23 cellular contexts compared by ENCODE assay signal in genomic region chr15:62953496-62953895, GRCh38.
A peak's percentile ranks its signal among the peaks of the same experiment; 100 is the strongest.
DNase-seq lines count a peak whose midpoint lies in the region; ATAC-seq and TF ChIP-seq lines count a peak whose summit lies in the region.
"Had no signal": no experiment of that assay in that cellular context is flagged by ENCODE, and none has a peak within 500 bp of the region (broad histone marks: within the 10 kb centered on the region; RNA-seq: fewer than 3 reads in every experiment).

No MANE protein-coding gene starts in this region.

- peak overlapping the region; percentile 2 for H3K18ac ChIP-seq in neuronal stem cell (ENCODE audit: low read length)
- no peak overlapping the region for H3K18ac ChIP-seq in mesendoderm (ENCODE audit: low read length)

- no peak overlapping the region for H4K8ac ChIP-seq in neuronal stem cell (ENCODE audit: low read depth, low read length)
- H4K8ac ChIP-seq in mesendoderm (ENCODE audit: low read depth, low read length), result no peak overlapping the region

- H2AK5ac ChIP-seq in neuronal stem cell (ENCODE audit: low read depth, low read length), result no peak overlapping the region
- no peak overlapping the region for H2AK5ac ChIP-seq in mesendoderm (ENCODE audit: low read length)

- no peak overlapping the region for H3K4me3 ChIP-seq in coronary artery
- no peak overlapping the region for H3K4me3 ChIP-seq in neuronal stem cell (ENCODE audit: low read length in 2 of 2)
- H3K4me3 ChIP-seq in mesendoderm (ENCODE audit: low read length), result no peak overlapping the region
- H3K4me3 ChIP-seq: BLaER1, GM12878 had no signal

- H3K27me3 Mint-ChIP-seq in effector memory CD8-positive, alpha-beta T cell, result peaks cover 47 to 66% of the 10 kb centered on the region in 2 donors

- no peak overlapping the region for H3K4me3 Mint-ChIP-seq in effector memory CD8-positive, alpha-beta T cell
- H3K4me3 Mint-ChIP-seq: CD4-positive, CD25-positive, alpha-beta regulatory T cell; CD8-positive, alpha-beta memory T cell had no signal

- no peak overlapping the region for H3K4ac ChIP-seq in neuronal stem cell (ENCODE audit: low read length)
- no peak overlapping the region for H3K4ac ChIP-seq in mesendoderm (ENCODE audit: low read depth, low read length)

- no peaks in the 10 kb centered on the region for H3K4me1 ChIP-seq in neuronal stem cell (ENCODE audit: control insufficient read depth in 2 of 2, insufficient read depth in 1 of 2, low read depth in 1 of 2, low read length in 2 of 2)
- H3K4me1 ChIP-seq in mesendoderm (ENCODE audit: control insufficient read depth, low read depth, low read length), result no peaks in the 10 kb centered on the region

- no peak overlapping the region for H3K27ac Mint-ChIP-seq in effector memory CD8-positive, alpha-beta T cell
- H3K27ac Mint-ChIP-seq: CD14-positive monocyte; CD4-positive, alpha-beta memory T cell; CD4-positive, CD25-positive, alpha-beta regulatory T cell; CD8-positive, alpha-beta memory T cell had no signal

- ATAC-seq in effector memory CD8-positive, alpha-beta T cell (replicated peaks), result no peak
- ATAC-seq: GM12878 had no signal

- DNase-seq in coronary artery (ENCODE audit: low spot score), result peak; percentile 47
- no peak for DNase-seq in neuronal stem cell (ENCODE audit: low spot score)
- no peak for DNase-seq in middle frontal gyrus (ENCODE audit: extremely low spot score, low spot score)
- no peak for DNase-seq in mesendoderm
- no peak for DNase-seq in effector memory CD8-positive, alpha-beta T cell
- DNase-seq: 8988T; ACHN; BE2C; C1 segment of cervical spinal cord; CD4-positive, alpha-beta memory T cell; CD4-positive, CD25-positive, alpha-beta regulatory T cell; CD8-positive, alpha-beta memory T cell; COR-L47; DMS 273 treated with DMSO at 0.1 percent for 48 hours; DMS153; DMS53; DMS79; DND-41; EL; GDM1 had no signal

- H3K36me3 ChIP-seq in neuronal stem cell (replicated peaks in 1 of 2; ENCODE audit: control insufficient read depth in 2 of 2, insufficient read depth in 2 of 2, low read length in 2 of 2), result no peaks in the 10 kb centered on the region
- no peaks in the 10 kb centered on the region for H3K36me3 ChIP-seq in mesendoderm (ENCODE audit: control insufficient read depth, insufficient read depth, low read length)
- H3K36me3 ChIP-seq: BE2C, BLaER1 had no signal

- H3K27me3 ChIP-seq in neuronal stem cell (ENCODE audit: control insufficient read depth in 3 of 3, insufficient read depth in 3 of 3, low read depth in 1 of 3, low read length in 3 of 3), result peaks cover 0 to 33% (median 0%) of the 10 kb centered on the region in 3 experiments
- H3K27me3 ChIP-seq in mesendoderm (ENCODE audit: insufficient read depth, low read length, poor library complexity), result no peaks in the 10 kb centered on the region
- H3K27me3 ChIP-seq: BE2C, BLaER1 had no signal

- H3K79me1 ChIP-seq in neuronal stem cell (ENCODE audit: low read depth, low read length), result no peaks in the 10 kb centered on the region
- no peaks in the 10 kb centered on the region for H3K79me1 ChIP-seq in mesendoderm (ENCODE audit: low read length)

- no peaks in the 10 kb centered on the region for H3K9me3 Mint-ChIP-seq in effector memory CD8-positive, alpha-beta T cell

- no peak overlapping the region for H3K27ac ChIP-seq in coronary artery
- H3K27ac ChIP-seq in neuronal stem cell (replicated peaks; ENCODE audit: low read length), result no peak overlapping the region
- H3K27ac ChIP-seq in mesendoderm (ENCODE audit: low read depth, low read length), result no peak overlapping the region
- H3K27ac ChIP-seq: BLaER1 had no signal

- peak overlapping the region; percentile 1 for H3K9ac ChIP-seq in neuronal stem cell (ENCODE audit: low read depth, low read length, poor library complexity)
- no peak overlapping the region for H3K9ac ChIP-seq in mesendoderm (ENCODE audit: low read length)
- H3K9ac ChIP-seq: BLaER1 had no signal

- no peak overlapping the region for H3K4me2 ChIP-seq in neuronal stem cell (ENCODE audit: insufficient read depth, low read length, poor library complexity, severe bottlenecking)
- no peak overlapping the region for H3K4me2 ChIP-seq in mesendoderm (ENCODE audit: low read length)
- H3K4me2 ChIP-seq: BLaER1 had no signal

- peak overlapping the region; percentile 40 for H3K23ac ChIP-seq in neuronal stem cell (ENCODE audit: low read depth, low read length, poor library complexity)
- no peak overlapping the region for H3K23ac ChIP-seq in mesendoderm (ENCODE audit: low read length)

- H2BK5ac ChIP-seq in neuronal stem cell (ENCODE audit: low read length) (no peak overlapping the region), mesendoderm (ENCODE audit: low read length) (no peak overlapping the region)

- H3K36me3 Mint-ChIP-seq in effector memory CD8-positive, alpha-beta T cell (ENCODE audit: insufficient read depth), result no peaks in the 10 kb centered on the region
- H3K36me3 Mint-ChIP-seq: CD4-positive, alpha-beta memory T cell; CD4-positive, CD25-positive, alpha-beta regulatory T cell; CD8-positive, alpha-beta memory T cell had no signal

- no peak overlapping the region for H2BK120ac ChIP-seq in neuronal stem cell (ENCODE audit: low read depth, low read length)
- no peak overlapping the region for H2BK120ac ChIP-seq in mesendoderm (ENCODE audit: low read depth, low read length)

- no peak overlapping the region for H3K56ac ChIP-seq in mesendoderm (ENCODE audit: low read length)

- no peak overlapping the region for H4K91ac ChIP-seq in neuronal stem cell (ENCODE audit: low read depth, low read length, poor library complexity)

- no CpG with 5 or more reads among the region's 16 CpGs for WGBS in neuronal stem cell (ENCODE audit: extremely low coverage in 2 of 2, insufficient read length in 2 of 2, insufficient replicate concordance in 1 of 2), 2 donors
- WGBS in mesendoderm (ENCODE audit: extremely low coverage, insufficient coverage, low lambda C conversion rate), result no CpG with 5 or more reads among the region's 16 CpGs

- no peaks in the 10 kb centered on the region for H3K4me1 Mint-ChIP-seq in effector memory CD8-positive, alpha-beta T cell (ENCODE audit: low read depth in 2 of 2)
- H3K4me1 Mint-ChIP-seq: CD14-positive monocyte; CD4-positive, alpha-beta memory T cell; CD4-positive, CD25-positive, alpha-beta regulatory T cell; CD8-positive, alpha-beta memory T cell had no signal

- no peak overlapping the region for H3K14ac ChIP-seq in neuronal stem cell (ENCODE audit: low read length)

- H3K9me3 ChIP-seq in neuronal stem cell (replicated peaks in 1 of 2; ENCODE audit: control insufficient read depth in 2 of 2, insufficient read depth in 1 of 2, low read depth in 1 of 2, low read length in 2 of 2), result no peaks in the 10 kb centered on the region
- H3K9me3 ChIP-seq: BE2C, BLaER1 had no signal

- no peak overlapping the region for H2AFZ ChIP-seq in neuronal stem cell (ENCODE audit: low read length)

- H2BK15ac ChIP-seq in neuronal stem cell (ENCODE audit: low read length) (no peak overlapping the region), mesendoderm (replicated peaks; ENCODE audit: low read depth) (no peak overlapping the region)

- no peaks in the 10 kb centered on the region for H3K79me2 ChIP-seq in mesendoderm (ENCODE audit: control insufficient read depth, insufficient read depth, low read length)

- TF ChIP-seq CTCF in coronary artery (IDR thresholded peaks at IDR 0.05), result no peak

- H4K5ac ChIP-seq in mesendoderm (ENCODE audit: low read length), result no peak overlapping the region

- H2BK12ac ChIP-seq in neuronal stem cell (ENCODE audit: low read length), result no peak overlapping the region
